9 cellular contexts compared by ENCODE assay signal in genomic region chr1:211606327-211606913, GRCh38. TPM values are rescaled to one million over a fixed set of nuclear protein-coding genes. Genes with fewer than 3 reads are reported as not detected.
A peak's percentile ranks its signal among the peaks of the same experiment; 100 is the strongest.
DNase-seq lines count a peak whose midpoint lies in the region; ATAC-seq and TF ChIP-seq lines count a peak whose summit lies in the region.
"Had no signal": no experiment of that assay in that cellular context is flagged by ENCODE, and none has a peak within 500 bp of the region (broad histone marks: within the 10 kb centered on the region; RNA-seq: fewer than 3 reads in every experiment).

No MANE protein-coding gene starts in this region.

- peak overlapping the region; percentile 74 to 89 (median 84) for H3K4me3 Mint-ChIP-seq in CD4-positive, alpha-beta memory T cell
- H3K4me3 Mint-ChIP-seq: nephron had no signal

- peaks cover 18% of the 10 kb centered on the region for H3K4me1 ChIP-seq in CD4-positive, alpha-beta memory T cell (ENCODE audit: insufficient read depth, low read length)
- H3K4me1 ChIP-seq in stomach: peaks cover 0 to 8% (median 3%) of the 10 kb centered on the region in 4 donors

- H3K9me3 ChIP-seq in CD4-positive, alpha-beta memory T cell (ENCODE audit: control insufficient read depth in 1 of 2, low read length in 2 of 2): no peaks in the 10 kb centered on the region
- H3K9me3 ChIP-seq in stomach (no peaks in the 10 kb centered on the region), WERI-Rb-1 (ENCODE audit: severe bottlenecking) (no peaks in the 10 kb centered on the region)

- peak; percentile 96 for ATAC-seq in GM19395 (IDR thresholded peaks at IDR 0.05; ENCODE audit: unreplicated experiment)
- peak; percentile 33 for ATAC-seq in HG03378 (IDR thresholded peaks at IDR 0.05; ENCODE audit: unreplicated experiment)
- peak; percentile 56 to 65 for ATAC-seq in activated naive CD4-positive, alpha-beta T cell treated with anti-CD3 and anti-CD28 coated beads, Interleukin-2, amount 50 U/mL, for 72 hours
- ATAC-seq in GM18873 (IDR thresholded peaks at IDR 0.05; ENCODE audit: low FRiP score, unreplicated experiment): no peak

- H3K4me1 Mint-ChIP-seq in CD4-positive, alpha-beta memory T cell: peaks cover 8 to 28% (median 11%) of the 10 kb centered on the region in 4 donors

- TF ChIP-seq POLR2A in stomach (IDR thresholded peaks at IDR 0.05): no peak

- DNase-seq in CD4-positive, alpha-beta memory T cell: peak in 4 of 5 donors; percentile 6 to 22 (median 20)
- no peak for DNase-seq in activated naive CD4-positive, alpha-beta T cell treated with anti-CD3 and anti-CD28 coated beads, Interleukin-2, amount 50 U/mL, for 72 hours (ENCODE audit: low spot score in 2 of 2)
- no peak for DNase-seq in stomach
- DNase-seq in WERI-Rb-1: no peak
- no peak for DNase-seq in NCI-H1048 (lab: John Stamatoyannopoulos, UW)

- H3K27ac ChIP-seq in CD4-positive, alpha-beta memory T cell (ENCODE audit: low read depth, low read length): peak overlapping the region; percentile 22
- H3K27ac ChIP-seq in stomach (peak overlapping the region in 3 of 5 donors; percentile 17 to 75 (median 70)), WERI-Rb-1 (no peak overlapping the region)

- peak overlapping the region; percentile 18 to 94 (median 90) for H3K27ac Mint-ChIP-seq in CD4-positive, alpha-beta memory T cell
- peak overlapping the region; percentile 58 to 67 for H3K27ac Mint-ChIP-seq in activated naive CD4-positive, alpha-beta T cell treated with anti-CD3 and anti-CD28 coated beads, Interleukin-2, amount 50 U/mL, for 72 hours

- no peaks in the 10 kb centered on the region for H3K36me3 Mint-ChIP-seq in CD4-positive, alpha-beta memory T cell
- H3K36me3 Mint-ChIP-seq in activated naive CD4-positive, alpha-beta T cell treated with anti-CD3 and anti-CD28 coated beads, Interleukin-2, amount 50 U/mL, for 72 hours: no peaks in the 10 kb centered on the region

- no peaks in the 10 kb centered on the region for H3K36me3 ChIP-seq in CD4-positive, alpha-beta memory T cell (ENCODE audit: insufficient read depth, low read length)
- no peaks in the 10 kb centered on the region for H3K36me3 ChIP-seq in stomach
- H3K36me3 ChIP-seq in WERI-Rb-1: no peaks in the 10 kb centered on the region

- POLR2A ChIA-PET in CD4-positive, alpha-beta memory T cell (lab: Charles Lee; ENCODE audit: partially characterized antibody): interaction anchor here (2.1 kb wide), 1 partner anchor 27 kb away, joined by 21 read pairs; the partner anchor contains the start of gene SLC30A1

- peaks cover 0 to 4% (median 0%) of the 10 kb centered on the region in 8 donors for H3K9me3 Mint-ChIP-seq in CD4-positive, alpha-beta memory T cell
- H3K9me3 Mint-ChIP-seq in activated naive CD4-positive, alpha-beta T cell treated with anti-CD3 and anti-CD28 coated beads, Interleukin-2, amount 50 U/mL, for 72 hours: no peaks in the 10 kb centered on the region
- H3K9me3 Mint-ChIP-seq: nephron had no signal

- TF ChIP-seq EP300 in stomach (IDR thresholded peaks at IDR 0.05): no peak

- no peaks in the 10 kb centered on the region for H3K27me3 ChIP-seq in CD4-positive, alpha-beta memory T cell (ENCODE audit: insufficient read depth, low read length)
- H3K27me3 ChIP-seq in stomach (no peaks in the 10 kb centered on the region), WERI-Rb-1 (ENCODE audit: insufficient read depth, low read depth, severe bottlenecking) (no peaks in the 10 kb centered on the region)

- no peak for TF ChIP-seq CTCF in stomach (IDR thresholded peaks at IDR 0.05)
- TF ChIP-seq CTCF in WERI-Rb-1 (IDR thresholded peaks at IDR 0.05; ENCODE audit: low read depth, low read length): no peak

- CTCF ChIA-PET in CD4-positive, alpha-beta memory T cell (lab: Charles Lee; ENCODE audit: partially characterized antibody): interaction anchor here (1.0 to 1.8 kb wide), 5 partner anchors 19 to 850 kb away, joined by 3 to 6 read pairs (median 4); partner anchors contain the start of gene SLC30A1

- H3K4me3 ChIP-seq in CD4-positive, alpha-beta memory T cell (ENCODE audit: low read length in 2 of 2): peak overlapping the region; percentile 20 to 39
- H3K4me3 ChIP-seq in stomach: peak overlapping the region in 1 of 4 donors; percentile 22
- H3K4me3 ChIP-seq in WERI-Rb-1 (ENCODE audit: low read depth, low read length): no peak overlapping the region

- 80 to 92% (median 85%) methylated on average over 8 of the region's 8 CpGs for WGBS in stomach, 5 donors

- intact Hi-C loops in CD4-positive, alpha-beta memory T cell (cut with micrococcal nuclease): loop anchor here (2.0 kb wide), 1 partner anchor 28 kb away; the partner anchor contains the start of gene SLC30A1
- intact Hi-C loops in stomach (cut with DNase I; ENCODE audit: low total_unique reads): no loop called here

- peaks cover 1 to 2% of the 10 kb centered on the region in 2 donors for H3K27me3 Mint-ChIP-seq in CD4-positive, alpha-beta memory T cell

RNA-seq across cellular contexts. Expression of gene SLC30A1, which starts 27.5 kb away (rescaled TPM):
- total RNA-seq in CD4-positive, alpha-beta memory T cell: 10 to 100 TPM; 10.1 to 10.6 TPM
- 1 to 10 TPM; 2.5 to 2.6 TPM for polyA plus RNA-seq in CD4-positive, alpha-beta memory T cell
- total RNA-seq in activated naive CD4-positive, alpha-beta T cell treated with anti-CD3 and anti-CD28 coated beads, Interleukin-2, amount 50 U/mL, for 72 hours: 1 to 10 TPM; 1.3 to 2.4 TPM
- total RNA-seq in stomach: 10 to 100 TPM in 3 of 5 donors, 1 to 10 TPM in 1, under 1 TPM in 1; 0.58 to 30.1 (median 18.5) TPM
- 1 to 10 TPM; 2.0 to 2.4 (median 2.1) TPM for polyA plus RNA-seq in stomach

Comparison
In these comparisons a context has a peak if more than half of its experiments do, and no peak if none do; other contexts are left out.
1. DNase-seq: peak in CD4-positive, alpha-beta memory T cell (4 of 5); none in activated naive CD4-positive, alpha-beta T cell treated with anti-CD3 and anti-CD28 coated beads, Interleukin-2, amount 50 U/mL, for 72 hours (0 of 2), stomach (single experiment), WERI-Rb-1 (single experiment) and NCI-H1048 (single experiment).